29 cellular contexts compared by ENCODE assay signal in genomic region chrX:34147345-34147744, GRCh38. TPM values are rescaled to one million over a fixed set of nuclear protein-coding genes. Genes with fewer than 3 reads are reported as not detected.
"Had no signal": no experiment of that assay in that cellular context is flagged by ENCODE, and none has a peak within 500 bp of the region (broad histone marks: within the 10 kb centered on the region; RNA-seq: fewer than 3 reads in every experiment).

No MANE protein-coding gene starts in this region.

- H3K36me3 ChIP-seq: heart left ventricle, left ventricle myocardium inferior, pancreas, right lobe of liver, stomach, suprapubic skin, thoracic aorta, tibial artery, upper lobe of right lung had no signal

- ATAC-seq: heart left ventricle; natural killer cell; pancreas; psoas muscle; right lobe of liver; stimulated activated naive B cell treated with anti-CD40 and anti-IgM and Interleukin-4, amounts not matched to agents 10 μg/mL and 1 μg/mL and 100 μg/mL, for 72 hours; stimulated activated naive CD8-positive, alpha-beta T cell treated with anti-CD3 and anti-CD28 coated beads, Interleukin-15, Interleukin-2, amounts not matched to agents 100 U/mL and 50 U/mL, for 24 hours; upper lobe of right lung had no signal

- H3K27me3 ChIP-seq: heart left ventricle, pancreas, right lobe of liver, stomach, suprapubic skin, tibial artery, upper lobe of right lung had no signal

- H3K9me3 ChIP-seq: heart left ventricle, left ventricle myocardium inferior, pancreas, psoas muscle, right lobe of liver, stomach, suprapubic skin, thoracic aorta, tibial artery, upper lobe of right lung had no signal

- H3K27ac ChIP-seq: heart left ventricle, left ventricle myocardium inferior, pancreas, psoas muscle, right lobe of liver, stomach, suprapubic skin, thoracic aorta, tibial artery, upper lobe of right lung had no signal

- H3K4me1 ChIP-seq: heart left ventricle, left ventricle myocardium inferior, pancreas, psoas muscle, right lobe of liver, stomach, suprapubic skin, tibial artery, upper lobe of right lung had no signal

- DNase-seq: heart left ventricle; hypothalamus; immature natural killer cell; left ventricle myocardium inferior; mesendoderm; naive B cell; natural killer cell; nephron progenitor cell; pancreas; psoas muscle; stimulated activated CD4-positive, alpha-beta T cell treated with anti-CD3 and anti-CD28 coated beads, Interleukin-1b, Interleukin-23, amount 100 ng/mL, for 48 hours; stimulated activated CD4-positive, alpha-beta T cell treated with anti-CD3 and anti-CD28 coated beads, Interleukin-4, amount 100 ng/mL, for 1 hour; stimulated activated naive B cell treated with anti-CD40 and anti-IgM and Interleukin-4, amounts not matched to agents 10 μg/mL and 1 μg/mL and 100 μg/mL, for 72 hours; stimulated activated naive CD8-positive, alpha-beta T cell treated with anti-CD3 and anti-CD28 coated beads, Interleukin-15, Interleukin-2, amounts not matched to agents 100 U/mL and 50 U/mL, for 24 hours; stomach; tibial artery; trophoblast cell; upper lobe of right lung had no signal

- H3K4me3 ChIP-seq: heart left ventricle, left ventricle myocardium inferior, lung, pancreas, psoas muscle, right lobe of liver, smooth muscle cell, stomach, suprapubic skin, thoracic aorta, tibial artery, upper lobe of right lung had no signal

RNA-seq across cellular contexts. Expression of gene FAM47A, which starts 15.2 kb away (rescaled TPM):
- total RNA-seq: heart left ventricle, kidney epithelial cell, left ventricle myocardium inferior, lower leg skin, lung, mesothelial cell of epicardium, mononuclear cell, natural killer cell, omental fat pad, pancreas, psoas muscle, right lobe of liver, skeletal muscle tissue, smooth muscle cell, stomach, suprapubic skin, thoracic aorta, upper lobe of right lung had no signal
